In genomic region chr15:74995182-74995778, GRCh38 we compare ENCODE assay signal across 8 cellular contexts. TPM values are rescaled to one million over a fixed set of nuclear protein-coding genes. Genes with fewer than 3 reads are reported as not detected.
DNase-seq lines count a peak whose midpoint lies in the region; ATAC-seq and TF ChIP-seq lines count a peak whose summit lies in the region.

SCAMP5 (plus strand) TSS chr15:74995563; CDS start chr15:75011840, 16,277 bp downstream.

- peak within 1 kb of the TSS; percentile 16 for H3K9ac ChIP-seq in fibroblast of lung (ENCODE audit: insufficient read depth, low read length)

- peak; percentile 71 for ATAC-seq in GM21360 (IDR thresholded peaks at IDR 0.05; ENCODE audit: unreplicated experiment)
- peak; percentile 98 for ATAC-seq in activated T-helper 17 cell treated with anti-CD3 and anti-CD28 coated beads, Interleukin-2, amount 50 U/mL, for 72 hours (replicated peaks)

- no peaks in the 10 kb centered on the region for H3K79me2 ChIP-seq in fibroblast of lung (ENCODE audit: control insufficient read depth, insufficient read depth, low read length)

- H4K20me1 ChIP-seq in fibroblast of lung (ENCODE audit: control insufficient read depth, extremely low read depth, insufficient read depth, low read length), result no peaks in the 10 kb centered on the region

- no peaks in the 10 kb centered on the region for H3K4me1 ChIP-seq in fibroblast of lung (ENCODE audit: control insufficient read depth, extremely low read depth, insufficient read depth, low read length)

- H3K27ac ChIP-seq in fibroblast of lung (ENCODE audit: insufficient read depth, low read length), result no peak within 1 kb of the TSS

- DNase-seq in C1 segment of cervical spinal cord (lab: John Stamatoyannopoulos, UW) (peak; percentile 37 to 98 (median 85)), LHCN-M2 (ENCODE audit: low read depth) (peak; percentile 80), RPMI7951 (ENCODE audit: low read depth) (peak; percentile 91), fibroblast of lung (ENCODE audit: low read depth in 2 of 2) (peak; percentile 87 to 92), myocyte (ENCODE audit: low read depth) (peak; percentile 88)
- DNase-seq in stimulated activated CD8-positive, alpha-beta memory T cell treated with anti-CD3 and anti-CD28 coated beads, Interleukin-7, amount 100 ng/mL, for 1 hour (ENCODE audit: low read depth in 2 of 2), result peak; percentile 64 to 81

- peak within 1 kb of the TSS; percentile 87 for H3K4me2 ChIP-seq in fibroblast of lung (ENCODE audit: extremely low read depth, insufficient read depth, low read length)

- H3K27me3 ChIP-seq in fibroblast of lung (ENCODE audit: control insufficient read depth, insufficient read depth, low read length), result peaks cover 16% of the 10 kb centered on the region

- peak within 1 kb of the TSS; percentile 71 for H2AFZ ChIP-seq in fibroblast of lung (ENCODE audit: low read length)

- H3K9me3 ChIP-seq in fibroblast of lung (ENCODE audit: control insufficient read depth, insufficient read depth, low read depth, low read length), result no peaks in the 10 kb centered on the region

- H3K27me3 Mint-ChIP-seq in activated T-helper 17 cell treated with anti-CD3 and anti-CD28 coated beads, Interleukin-2, amount 50 U/mL, for 72 hours, result peaks cover 16% of the 10 kb centered on the region

- H3K4me1 Mint-ChIP-seq in activated T-helper 17 cell treated with anti-CD3 and anti-CD28 coated beads, Interleukin-2, amount 50 U/mL, for 72 hours, result peaks cover 24% of the 10 kb centered on the region

- H3K4me3 Mint-ChIP-seq in activated T-helper 17 cell treated with anti-CD3 and anti-CD28 coated beads, Interleukin-2, amount 50 U/mL, for 72 hours, result peak within 1 kb of the TSS; percentile 91

- H3K36me3 ChIP-seq in fibroblast of lung (ENCODE audit: control insufficient read depth, insufficient read depth, low read length), result no peaks in the 10 kb centered on the region

- peak within 1 kb of the TSS; percentile 40 to 65 (median 62) for H3K4me3 ChIP-seq in fibroblast of lung (replicated peaks in 1 of 4; ENCODE audit: control extremely low read depth in 1 of 4, insufficient read depth in 1 of 4, low read depth in 3 of 4, low read length in 4 of 4)

- no peak for TF ChIP-seq CTCF in fibroblast of lung (conservative IDR thresholded peaks at IDR 0.05 in 1 of 2, IDR thresholded peaks at IDR 0.05 in 1 of 2; ENCODE audit: low read depth in 1 of 2, low read length in 2 of 2)

- peak within 1 kb of the TSS; percentile 87 for H3K27ac Mint-ChIP-seq in activated T-helper 17 cell treated with anti-CD3 and anti-CD28 coated beads, Interleukin-2, amount 50 U/mL, for 72 hours

- H3K36me3 Mint-ChIP-seq in activated T-helper 17 cell treated with anti-CD3 and anti-CD28 coated beads, Interleukin-2, amount 50 U/mL, for 72 hours (ENCODE audit: low read depth), result no peaks in the 10 kb centered on the region

- no peaks in the 10 kb centered on the region for H3K9me3 Mint-ChIP-seq in activated T-helper 17 cell treated with anti-CD3 and anti-CD28 coated beads, Interleukin-2, amount 50 U/mL, for 72 hours

RNA-seq across cellular contexts. Expression of gene SCAMP5, which starts in this region (rescaled TPM):
- 0.51 and 0.98 TPM in 2 replicates for total RNA-seq in LHCN-M2 (2014; rRNA removed)
- 1.6 TPM for polyA plus RNA-seq in LHCN-M2 (2012)
- 4.0 and 4.4 TPM in 2 replicates for total RNA-seq in RPMI7951 (2014; rRNA removed; shearing (Covaris generic))
- 1 to 10 TPM; 5.1 to 5.3 TPM for total RNA-seq in activated T-helper 17 cell treated with anti-CD3 and anti-CD28 coated beads, Interleukin-2, amount 50 U/mL, for 72 hours
- total RNA-seq in fibroblast of lung, result 0.50 and 1.5 TPM in 2 replicates
- polyA plus RNA-seq in fibroblast of lung, result 0.93 and 1.2 TPM in 2 replicates
- polyA plus RNA-seq in fibroblast of lung (2012), result 0.39 and 0.50 TPM in 2 replicates
- polyA minus RNA-seq in fibroblast of lung (ENCODE audit: low replicate concordance), result 1.7 and 4.0 TPM in 2 replicates
- 0.56 and 1.6 TPM in 2 replicates for total RNA-seq in myocyte
- polyA plus RNA-seq in myocyte (2012), result 3.7 TPM
